ENCODE assay signal across 8 cellular contexts in the genomic region with DNA sequence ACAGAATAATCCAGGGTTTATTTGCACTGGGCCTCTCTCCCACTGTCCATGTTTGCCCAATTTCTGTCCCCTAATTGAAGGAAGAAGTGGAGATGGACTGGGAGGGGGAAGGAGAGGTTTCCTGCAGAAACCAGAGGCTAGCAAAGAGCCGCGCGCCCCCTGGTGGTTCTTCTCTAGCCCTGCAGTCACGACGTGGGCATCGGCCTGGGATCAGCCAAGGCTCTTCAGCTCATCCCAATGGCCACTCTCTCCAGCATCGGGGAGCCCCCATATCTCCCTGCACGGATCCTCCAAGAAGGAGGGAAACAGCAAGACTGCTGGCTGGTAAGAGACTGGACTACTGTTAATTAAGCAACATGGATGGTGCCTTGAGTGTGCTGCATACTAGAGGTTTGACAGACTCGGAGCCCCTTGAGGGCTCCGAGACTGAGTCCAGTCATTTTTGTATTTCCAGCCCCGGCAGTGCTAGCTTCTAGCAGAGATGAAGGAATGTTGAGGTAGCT. TPM values are rescaled to one million over a fixed set of nuclear protein-coding genes. Genes with fewer than 3 reads are reported as not detected.
DNase-seq lines count a peak whose midpoint lies in the region; ATAC-seq and TF ChIP-seq lines count a peak whose summit lies in the region.

No MANE protein-coding gene starts in this region.

- no peaks in the 10 kb centered on the region for H3K36me3 Mint-ChIP-seq in WTC11

- peak; percentile 96 for TF ChIP-seq CTCF in WTC11 (IDR thresholded peaks at IDR 0.05)

- ATAC-seq in HG02588 (IDR thresholded peaks at IDR 0.05; ENCODE audit: unreplicated experiment) (peak; percentile 51), WTC11 (peak; percentile 96), HG02623 (IDR thresholded peaks at IDR 0.05; ENCODE audit: unreplicated experiment) (no peak)

- peaks cover 17% of the 10 kb centered on the region for H3K4me1 Mint-ChIP-seq in WTC11

- H3K9me3 Mint-ChIP-seq in WTC11 = no peaks in the 10 kb centered on the region

- no peak overlapping the region for H3K4me3 Mint-ChIP-seq in WTC11

- POLR2A ChIA-PET in WTC11 (lab: Charles Lee) = no interaction called here

- no peaks in the 10 kb centered on the region; the same call in 1 of the 2 replicates for H3K27me3 Mint-ChIP-seq in WTC11 (ENCODE audit: low read depth)

- H3K27ac Mint-ChIP-seq in WTC11 = no peak overlapping the region

- in situ Hi-C loops in T47D (cut with HindIII; ENCODE audit: low pct_unique_long_range_greater_than_20kb, low sequenced_read_pairs) = no loop called here

- CTCF ChIA-PET in WTC11 (lab: Charles Lee) = interaction anchor here (0.5 to 3.4 kb wide), 50 partner anchors 8 to 476 kb away, joined by 3 to 64 read pairs (median 4); partner anchors contain the start of genes HSD17B6, LRP1, NEMP1 and PRIM1

- DNase-seq in COLO829 (ENCODE audit: low spot score) (peak; percentile 72), NCI-H2227 (lab: John Stamatoyannopoulos, UW; ENCODE audit: unreplicated experiment) (peak; percentile 71), WTC11 (ENCODE audit: low spot score) (peak; percentile 90), T47D (ENCODE audit: low read depth in 1 of 2, low spot score in 1 of 2) (peak; percentile 72 to 89), iris pigment epithelial cell (ENCODE audit: low read depth) (peak; percentile 61)
- peak; percentile 59 to 71 (median 65) for DNase-seq in stimulated activated CD4-positive, alpha-beta T cell treated with anti-CD3 and anti-CD28 coated beads, Interleukin-12 subunit alpha, Interleukin-12 subunit beta, amount 100 ng/mL, for 48 hours (ENCODE audit: low read depth in 2 of 3, low spot score in 1 of 3)

TF ChIP-seq in WTC11, 78 proteins besides CTCF, POLR2A, EP300 and RAD21:
- TF ChIP-seq PRDM15 (CRISPR knock-in tag; IDR thresholded peaks at IDR 0.05) = peak; percentile 74
- TF ChIP-seq, protein P1, sequence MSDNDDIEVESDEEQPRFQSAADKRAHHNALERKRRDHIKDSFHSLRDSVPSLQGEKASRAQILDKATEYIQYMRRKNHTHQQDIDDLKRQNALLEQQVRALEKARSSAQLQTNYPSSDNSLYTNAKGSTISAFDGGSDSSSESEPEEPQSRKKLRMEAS (CRISPR knock-in tag; IDR thresholded peaks at IDR 0.05) = no peak

RNA-seq across cellular contexts. Expression of gene ZBTB39, which starts 18.7 kb away (rescaled TPM):
- 20.2 to 23.0 TPM (median 22.5 TPM) in 3 replicates for total RNA-seq in WTC11 (2021)

RNA-seq across cellular contexts. Expression of gene TAC3, which starts 28.7 kb away (rescaled TPM):
- 4.1 to 6.8 TPM (median 6.1 TPM) in 3 replicates for total RNA-seq in WTC11 (2021)

RNA-seq across cellular contexts. Expression of gene RDH16, which starts 30.2 kb away (rescaled TPM):
- total RNA-seq in WTC11 (2021) = 0.85 to 1.2 TPM (median 1.0 TPM) in 3 replicates

RNA-seq across cellular contexts. Expression of gene SDR9C7, which starts 53.4 kb away (rescaled TPM):
- not detected in 3 replicates for total RNA-seq in WTC11 (2021)
